In the genomic region with DNA sequence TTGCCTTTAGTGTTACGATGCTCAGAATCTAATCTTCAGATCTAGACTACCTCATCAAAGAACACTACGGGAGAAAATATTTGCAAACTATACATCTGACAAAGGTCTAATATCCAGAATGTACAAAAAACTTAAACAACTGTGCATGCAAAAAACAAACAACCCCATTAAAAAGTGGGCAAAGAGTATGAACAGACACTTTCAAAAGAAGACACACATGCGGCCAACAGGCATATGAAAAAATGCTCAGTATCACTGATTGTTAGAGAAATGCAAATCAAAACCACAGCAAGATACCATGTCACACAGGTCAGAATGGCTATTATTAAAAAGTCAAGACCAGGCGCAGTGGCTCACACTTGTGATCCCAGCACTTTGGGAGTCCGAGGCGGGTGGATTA, we compare ENCODE assay signal across 29 cellular contexts.
"Had no signal": no experiment of that assay in that cellular context is flagged by ENCODE, and none has a peak within 500 bp of the region (broad histone marks: within the 10 kb centered on the region; RNA-seq: fewer than 3 reads in every experiment).

No MANE protein-coding gene starts in this region.

- H3K4me3 ChIP-seq: colonic mucosa, coronary artery, dorsolateral prefrontal cortex, esophagus muscularis mucosa, esophagus squamous epithelium, gastrocnemius medialis, gastroesophageal sphincter, heart left ventricle, heart right ventricle had no signal

- H3K9me3 ChIP-seq: colonic mucosa, esophagus muscularis mucosa, esophagus squamous epithelium, gastrocnemius medialis, gastroesophageal sphincter, heart left ventricle, heart right ventricle had no signal

- H3K36me3 ChIP-seq: colonic mucosa, esophagus muscularis mucosa, esophagus squamous epithelium, gastrocnemius medialis, heart left ventricle, heart right ventricle had no signal

- H3K27ac Mint-ChIP-seq: dendritic cell treated with granulocyte-macrophage colony-stimulating factor and Interleukin-4, amounts not matched to agents 40 ng/mL and 50 ng/mL, for 4 days; effector memory CD8-positive, alpha-beta T cell; endodermal cell had no signal

- ATAC-seq: effector memory CD8-positive, alpha-beta T cell; esophagus mucosa; foreskin keratinocyte; gastrocnemius medialis; gastroesophageal sphincter; heart left ventricle; heart right ventricle had no signal

- H3K27me3 Mint-ChIP-seq: dendritic cell treated with granulocyte-macrophage colony-stimulating factor and Interleukin-4, amounts not matched to agents 40 ng/mL and 50 ng/mL, for 4 days; effector memory CD8-positive, alpha-beta T cell had no signal

- DNase-seq: colonic mucosa; cortex of kidney; dermis blood vessel endothelial cell; dorsolateral prefrontal cortex; effector CD4-positive, alpha-beta T cell; effector CD8-positive, alpha-beta T cell; effector memory CD4-positive, alpha-beta T cell; effector memory CD8-positive, alpha-beta T cell; endodermal cell; erythroblast; esophagus squamous epithelium; foreskin fibroblast; foreskin keratinocyte; foreskin melanocyte; gastrocnemius medialis; glutamatergic neuron; head of caudate nucleus; heart left ventricle; heart right ventricle had no signal

- H3K27me3 ChIP-seq: colonic mucosa, dorsolateral prefrontal cortex, esophagus muscularis mucosa, esophagus squamous epithelium, foreskin keratinocyte, gastrocnemius medialis, gastroesophageal sphincter, heart left ventricle, heart right ventricle had no signal

- FAIRE-seq: colon, endometrium, endothelial cell of umbilical vein, frontal cortex had no signal

- H3K9me3 Mint-ChIP-seq: dendritic cell treated with granulocyte-macrophage colony-stimulating factor and Interleukin-4, amounts not matched to agents 40 ng/mL and 50 ng/mL, for 4 days; effector memory CD8-positive, alpha-beta T cell had no signal

- H3K4me3 Mint-ChIP-seq: dendritic cell treated with granulocyte-macrophage colony-stimulating factor and Interleukin-4, amounts not matched to agents 40 ng/mL and 50 ng/mL, for 4 days; effector memory CD8-positive, alpha-beta T cell; endodermal cell had no signal

- H3K4me1 ChIP-seq: colonic mucosa, esophagus muscularis mucosa, esophagus squamous epithelium, foreskin keratinocyte, gastrocnemius medialis, gastroesophageal sphincter had no signal

- H3K27ac ChIP-seq: colonic mucosa, coronary artery, dorsolateral prefrontal cortex, epithelial cell of prostate, esophagus muscularis mucosa, esophagus squamous epithelium, foreskin keratinocyte, gastrocnemius medialis, gastroesophageal sphincter, heart left ventricle, heart right ventricle had no signal
